20 cellular contexts compared by ENCODE assay signal in genomic region chr10:35442006-35442405, GRCh38.
DNase-seq lines count a peak whose midpoint lies in the region; ATAC-seq and TF ChIP-seq lines count a peak whose summit lies in the region.
"Had no signal": no experiment of that assay in that cellular context is flagged by ENCODE, and none has a peak within 500 bp of the region (broad histone marks: within the 10 kb centered on the region; RNA-seq: fewer than 3 reads in every experiment).

No MANE protein-coding gene starts in this region.

- peaks cover 12 to 70% (median 35%) of the 10 kb centered on the region in 9 donors for H3K4me1 ChIP-seq in heart right ventricle
- H3K4me1 ChIP-seq in endodermal cell (ENCODE audit: control insufficient read depth, insufficient read depth, low read length) = no peaks in the 10 kb centered on the region
- peaks cover 8% of the 10 kb centered on the region for H3K4me1 ChIP-seq in osteoblast (ENCODE audit: insufficient read depth, low read length)

- H3K9me3 ChIP-seq in heart right ventricle = peaks cover 0 to 61% (median 34%) of the 10 kb centered on the region in 11 donors
- H3K9me3 ChIP-seq in endodermal cell (ENCODE audit: control insufficient read depth, low read length) = peaks cover 62% of the 10 kb centered on the region
- H3K9me3 ChIP-seq in osteoblast (ENCODE audit: low read depth, low read length) = peaks cover 9% of the 10 kb centered on the region

- H3K9me3 Mint-ChIP-seq in endodermal cell = peaks cover 40% of the 10 kb centered on the region

- H3K4me3 Mint-ChIP-seq in endodermal cell = no peak overlapping the region
- H3K4me3 Mint-ChIP-seq: activated naive CD4-positive, alpha-beta T cell treated with anti-CD3 and anti-CD28 coated beads, Interleukin-2, amount 10 ng/mL, durations not matched to agents 7 days and 5 days; central memory CD8-positive, alpha-beta T cell had no signal

- H3K27me3 Mint-ChIP-seq in endodermal cell (ENCODE audit: insufficient read depth) = no peaks in the 10 kb centered on the region
- H3K27me3 Mint-ChIP-seq: activated naive CD4-positive, alpha-beta T cell treated with anti-CD3 and anti-CD28 coated beads, Interleukin-2, amount 10 ng/mL, durations not matched to agents 7 days and 5 days; central memory CD8-positive, alpha-beta T cell had no signal

- WGBS in heart right ventricle, 2 donors = 74 to 90% methylated on average over 2 of the region's 2 CpGs
- 97 to 100% methylated on average over 2 of the region's 2 CpGs for WGBS in endodermal cell (ENCODE audit: insufficient coverage in 1 of 2, insufficient read length in 1 of 2), 2 experiments

- no peak overlapping the region for H3K4me2 ChIP-seq in osteoblast (ENCODE audit: insufficient read depth, low read length)
- H3K4me2 ChIP-seq: BLaER1 had no signal

- H3K27ac ChIP-seq in heart right ventricle (peak overlapping the region in 6 of 10 donors; percentile 24 to 65 (median 38)), endodermal cell (ENCODE audit: low read depth, low read length) (no peak overlapping the region), substantia nigra (ENCODE audit: low read depth, low read length, poor library complexity, severe bottlenecking) (peak overlapping the region; percentile 40), osteoblast (ENCODE audit: low read depth, low read length) (no peak overlapping the region)
- H3K27ac ChIP-seq: BLaER1, tibial artery had no signal

- TF ChIP-seq CTCF in heart right ventricle (IDR thresholded peaks at IDR 0.05) = no peak
- no peak for TF ChIP-seq CTCF in endodermal cell (conservative IDR thresholded peaks at IDR 0.05)
- TF ChIP-seq CTCF in osteoblast (IDR thresholded peaks at IDR 0.05; ENCODE audit: extremely low read depth, low read depth, low read length) = no peak

- no peak overlapping the region for H3K27ac Mint-ChIP-seq in endodermal cell

- H4K20me1 ChIP-seq in osteoblast (ENCODE audit: insufficient read depth, low read length) = peaks cover 18% of the 10 kb centered on the region
- H4K20me1 ChIP-seq: BLaER1 had no signal

- intact Hi-C loops in heart right ventricle (cut with DNase I) (loop anchor here in 1 of 10 donors (10.0 kb wide), 1 partner anchor 67 kb away; no protein-coding TSS in a partner anchor), left ventricle myocardium superior (cut with micrococcal nuclease) (loop anchor here (2.0 kb wide), 1 partner anchor 49 kb away; no protein-coding TSS in a partner anchor)

- H3K9ac ChIP-seq in endodermal cell (ENCODE audit: extremely low read depth, low read length, poor library complexity, severe bottlenecking) = no peak overlapping the region
- H3K9ac ChIP-seq: BLaER1 had no signal

- H3K36me3 ChIP-seq in heart right ventricle (peaks cover 0 to 5% (median 0%) of the 10 kb centered on the region in 9 donors), endodermal cell (ENCODE audit: control insufficient read depth, insufficient read depth, low read length) (no peaks in the 10 kb centered on the region), osteoblast (ENCODE audit: insufficient read depth, low read length) (no peaks in the 10 kb centered on the region)
- H3K36me3 ChIP-seq: sigmoid colon, tibial artery had no signal

- H3K79me2 ChIP-seq in osteoblast (ENCODE audit: insufficient read depth, low read length) = peaks cover 96% of the 10 kb centered on the region

- H3K4me3 ChIP-seq in heart right ventricle (no peak overlapping the region), endodermal cell (ENCODE audit: low read length) (peak overlapping the region; percentile 2), osteoblast (ENCODE audit: insufficient read depth, low read length) (no peak overlapping the region)
- H3K4me3 ChIP-seq: BLaER1, mucosa of descending colon, sigmoid colon, tibial artery had no signal

- H3K4me1 Mint-ChIP-seq in endodermal cell = peaks cover 5% of the 10 kb centered on the region

- no peak overlapping the region for H2AFZ ChIP-seq in osteoblast (ENCODE audit: low read length)

- no peaks in the 10 kb centered on the region for H3K27me3 ChIP-seq in heart right ventricle
- H3K27me3 ChIP-seq in endodermal cell (ENCODE audit: control insufficient read depth, insufficient read depth, low read length, poor library complexity, severe bottlenecking) = no peaks in the 10 kb centered on the region
- no peaks in the 10 kb centered on the region for H3K27me3 ChIP-seq in osteoblast (ENCODE audit: insufficient read depth, low read length)
- H3K27me3 ChIP-seq: BLaER1, sigmoid colon, tibial artery had no signal

- peak in 4 of 8 donors; percentile 29 to 37 (median 36) for ATAC-seq in heart right ventricle
- ATAC-seq in left ventricle myocardium superior = no peak
- no peak for ATAC-seq in GM19035 (IDR thresholded peaks at IDR 0.05; ENCODE audit: unreplicated experiment)
- ATAC-seq: mucosa of descending colon had no signal

- H3K36me3 Mint-ChIP-seq in endodermal cell (ENCODE audit: low read depth) = peaks cover 22% of the 10 kb centered on the region

- DNase-seq in heart right ventricle = no peak
- no peak for DNase-seq in left ventricle myocardium superior
- DNase-seq in NCI-H1694 (lab: John Stamatoyannopoulos, UW) = peak; percentile 48
- DNase-seq in endodermal cell = no peak
- no peak for DNase-seq in substantia nigra (lab: John Stamatoyannopoulos, UW)
- no peak for DNase-seq in AML-193 (lab: John Stamatoyannopoulos, UW)
- no peak for DNase-seq in osteoblast (ENCODE audit: insufficient read length, low spot score, missing footprints)
- DNase-seq: activated naive CD4-positive, alpha-beta T cell treated with anti-CD3 and anti-CD28 coated beads, Interleukin-2, amount 10 ng/mL, durations not matched to agents 7 days and 5 days; DMS153; effector memory CD4-positive, alpha-beta T cell; mucosa of descending colon; NCI-H1092; NCI-H2171 treated with DMSO at 0.1 percent for 48 hours; occipital lobe; sigmoid colon; stimulated activated CD4-positive, alpha-beta T cell treated with anti-CD3 and anti-CD28 coated beads, Interleukin-4, amount 100 ng/mL, for 1 hour; tibial artery had no signal

Comparison
In these comparisons a context has a peak if more than half of its experiments do, and no peak if none do; other contexts are left out.
1. H3K27ac ChIP-seq: peak in heart right ventricle (6 of 10) and substantia nigra (single experiment); none in endodermal cell (single experiment) and osteoblast (single experiment).